ENCODE assay signal across 8 cellular contexts in the genomic region with DNA sequence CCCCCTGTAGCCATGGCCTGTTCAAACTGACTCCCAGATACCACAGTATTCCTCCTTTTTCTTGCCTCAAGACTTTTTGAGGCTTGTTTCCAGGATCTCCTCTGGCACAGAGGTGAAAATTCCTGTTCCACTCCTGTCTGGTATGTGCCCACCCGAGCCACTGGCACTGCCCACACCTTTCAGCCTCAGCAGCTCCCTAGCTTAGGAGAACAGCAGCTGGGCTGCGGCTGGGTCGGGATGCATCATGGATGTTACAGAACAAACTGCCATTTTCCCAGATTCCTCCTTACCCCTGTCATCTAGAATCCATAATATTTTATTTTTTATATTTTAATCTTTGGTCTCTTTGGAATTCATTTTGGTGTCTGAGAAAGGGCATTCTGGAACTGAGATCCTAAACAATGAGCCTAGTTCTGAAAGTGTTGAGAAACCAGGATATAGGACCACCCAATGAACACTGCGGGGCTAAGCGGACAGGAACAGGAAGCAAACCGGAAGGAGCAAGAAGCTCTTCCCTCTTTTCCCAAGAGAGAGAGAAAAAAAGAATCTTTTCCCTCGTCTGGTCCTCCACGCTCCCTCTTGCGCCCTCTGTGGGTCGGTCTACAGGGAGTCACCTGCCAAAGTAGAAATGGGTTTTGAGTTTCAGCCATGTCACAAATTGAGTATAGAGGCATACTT. TPM values are rescaled to one million over a fixed set of nuclear protein-coding genes. Genes with fewer than 3 reads are reported as not detected.
DNase-seq lines count a peak whose midpoint lies in the region; ATAC-seq and TF ChIP-seq lines count a peak whose summit lies in the region.

No MANE protein-coding gene starts in this region.

- RAD21 ChIA-PET in HCT116 (lab: Charles Lee; ENCODE audit: low non-redundant PET in 1 of 2, low total read pairs in 2 of 2, uncharacterized antibody in 2 of 2, unreplicated experiment in 2 of 2): interaction anchor here in 1 of 2 experiments (2.0 kb wide), 1 partner anchor 34 kb away, joined by 6 read pairs; no protein-coding TSS in a partner anchor

- H4K20me1 ChIP-seq in BLaER1: no peaks in the 10 kb centered on the region
- H4K20me1 ChIP-seq in HCT116 (ENCODE audit: insufficient read depth): no peaks in the 10 kb centered on the region

- H3K36me3 ChIP-seq in BLaER1: no peaks in the 10 kb centered on the region
- H3K36me3 ChIP-seq in HCT116 (ENCODE audit: control insufficient read depth in 1 of 2, insufficient read depth in 2 of 2, low read length in 2 of 2): no peaks in the 10 kb centered on the region

- peaks cover 11% of the 10 kb centered on the region for H3K27me3 Mint-ChIP-seq in endothelial cell (ENCODE audit: unreplicated experiment)

- peak; percentile 89 for ATAC-seq in HCT116
- ATAC-seq in HG02870 (IDR thresholded peaks at IDR 0.05; ENCODE audit: unreplicated experiment): no peak

- peak overlapping the region; percentile 62 for H3K4me2 ChIP-seq in BLaER1
- peak overlapping the region; percentile 81 for H3K4me2 ChIP-seq in HCT116 (ENCODE audit: low read length)

- CTCF ChIA-PET in HCT116 (lab: Charles Lee): interaction anchor here (0.6 to 3.1 kb wide), 19 partner anchors 9 to 155 kb away, joined by 3 to 32 read pairs (median 5); partner anchors contain the start of genes FAM221B, OR2S2 and TMEM8B

- H3K4me1 ChIP-seq in BLaER1 (peaks cover 30% of the 10 kb centered on the region), HCT116 (ENCODE audit: control insufficient read depth in 1 of 2, insufficient read depth in 2 of 2, low read length in 2 of 2) (peaks cover 9 to 27% of the 10 kb centered on the region in 2 experiments; a peak in 3 of 4 replicates)

- POLR2A ChIA-PET in HCT116 (lab: Charles Lee): interaction anchor here (0.9 to 1.8 kb wide), 4 partner anchors 9 to 820 kb away, joined by 3 to 4 read pairs (median 3); no protein-coding TSS in a partner anchor

- no peak overlapping the region for H3K4me3 ChIP-seq in BLaER1
- H3K4me3 ChIP-seq in HCT116 (replicated peaks in 1 of 2; ENCODE audit: low read depth in 1 of 2, low read length in 2 of 2): peak overlapping the region; percentile 54 to 61

- peak overlapping the region; percentile 92 for H3K27ac Mint-ChIP-seq in endothelial cell (ENCODE audit: unreplicated experiment)

- TF ChIP-seq CTCF in HCT116 (IDR thresholded peaks at IDR 0.05 in 2 of 3, conservative IDR thresholded peaks at IDR 0.05 in 1 of 3; ENCODE audit: borderline replicate concordance in 1 of 3, insufficient read depth in 1 of 3, low read depth in 2 of 3, low read length in 2 of 3) (peak; percentile 84 to 96 (median 88)), endothelial cell (IDR thresholded peaks at IDR 0.05; ENCODE audit: unreplicated experiment) (peak; percentile 71)

- H3K27ac ChIP-seq in BLaER1 (0 out of 2 replicates have a peak overlapping the region, but pooled peaks have one; percentile 16), HCT116 (ENCODE audit: low read depth, low read length) (peak overlapping the region; percentile 0; the same call in 1 of the 2 replicates)

- no peaks in the 10 kb centered on the region for H3K79me2 ChIP-seq in HCT116 (ENCODE audit: insufficient read depth, low read length)

- DNase-seq in HCT116 (ENCODE audit: low read depth, low spot score): peak; percentile 81
- peak; percentile 95 for DNase-seq in NCI-H82 (lab: John Stamatoyannopoulos, UW)
- DNase-seq in activated CD8-positive, alpha-beta memory T cell treated with anti-CD3 and anti-CD28 coated beads for 4 hours (ENCODE audit: low read depth in 2 of 2): peak; percentile 32 to 34
- DNase-seq in endothelial cell (ENCODE audit: low spot score): peak; percentile 87
- peak; percentile 67 for DNase-seq in mucosa of gallbladder (ENCODE audit: low spot score)
- peak; percentile 21 to 39 for DNase-seq in stimulated activated CD8-positive, alpha-beta memory T cell treated with anti-CD3 and anti-CD28 coated beads, Interleukin-7, amount 100 ng/mL, for 1 hour (ENCODE audit: low read depth in 2 of 2)

- H3K9ac ChIP-seq in BLaER1 (no peak overlapping the region), HCT116 (ENCODE audit: low read length) (peak overlapping the region; percentile 36)

- no peak overlapping the region for H3K4me3 Mint-ChIP-seq in endothelial cell (ENCODE audit: unreplicated experiment)

- H3K9me3 ChIP-seq in BLaER1 (no peaks in the 10 kb centered on the region), HCT116 (ENCODE audit: control insufficient read depth in 1 of 2, insufficient read depth in 1 of 2, low read depth in 1 of 2, low read length in 2 of 2) (no peaks in the 10 kb centered on the region)

- peak overlapping the region; percentile 62 for H2AFZ ChIP-seq in HCT116 (ENCODE audit: low read depth, low read length, poor library complexity, severe bottlenecking)

- peak; percentile 20 for TF ChIP-seq POLR2A in HCT116 (IDR thresholded peaks at IDR 0.05; ENCODE audit: borderline replicate concordance, extremely low read depth, insufficient read depth, insufficient read length)

- BruUV-seq in HCT116 (replicated peaks; lab: Mats Ljungman, UMichigan): TSS peak; percentile 98

- no peaks in the 10 kb centered on the region for H3K9me2 ChIP-seq in HCT116 (ENCODE audit: insufficient read depth)

- TF ChIP-seq RAD21 in HCT116 (IDR thresholded peaks at IDR 0.05; ENCODE audit: low read depth): peak; percentile 63

- no peaks in the 10 kb centered on the region for H3K9me3 Mint-ChIP-seq in endothelial cell (ENCODE audit: unreplicated experiment)

- H3K27me3 ChIP-seq in BLaER1 (no peaks in the 10 kb centered on the region), HCT116 (ENCODE audit: insufficient read depth, low read length) (no peaks in the 10 kb centered on the region)

- no peaks in the 10 kb centered on the region for H3K36me3 Mint-ChIP-seq in endothelial cell (ENCODE audit: low read depth, unreplicated experiment)

- peaks cover 48% of the 10 kb centered on the region for H3K4me1 Mint-ChIP-seq in endothelial cell (ENCODE audit: unreplicated experiment)

- intact Hi-C loops in HCT116 (cut with micrococcal nuclease): no loop called here

TF ChIP-seq in HCT116, 20 proteins besides CTCF, POLR2A, EP300 and RAD21 (continues in another document):
- TF ChIP-seq, protein P1, sequence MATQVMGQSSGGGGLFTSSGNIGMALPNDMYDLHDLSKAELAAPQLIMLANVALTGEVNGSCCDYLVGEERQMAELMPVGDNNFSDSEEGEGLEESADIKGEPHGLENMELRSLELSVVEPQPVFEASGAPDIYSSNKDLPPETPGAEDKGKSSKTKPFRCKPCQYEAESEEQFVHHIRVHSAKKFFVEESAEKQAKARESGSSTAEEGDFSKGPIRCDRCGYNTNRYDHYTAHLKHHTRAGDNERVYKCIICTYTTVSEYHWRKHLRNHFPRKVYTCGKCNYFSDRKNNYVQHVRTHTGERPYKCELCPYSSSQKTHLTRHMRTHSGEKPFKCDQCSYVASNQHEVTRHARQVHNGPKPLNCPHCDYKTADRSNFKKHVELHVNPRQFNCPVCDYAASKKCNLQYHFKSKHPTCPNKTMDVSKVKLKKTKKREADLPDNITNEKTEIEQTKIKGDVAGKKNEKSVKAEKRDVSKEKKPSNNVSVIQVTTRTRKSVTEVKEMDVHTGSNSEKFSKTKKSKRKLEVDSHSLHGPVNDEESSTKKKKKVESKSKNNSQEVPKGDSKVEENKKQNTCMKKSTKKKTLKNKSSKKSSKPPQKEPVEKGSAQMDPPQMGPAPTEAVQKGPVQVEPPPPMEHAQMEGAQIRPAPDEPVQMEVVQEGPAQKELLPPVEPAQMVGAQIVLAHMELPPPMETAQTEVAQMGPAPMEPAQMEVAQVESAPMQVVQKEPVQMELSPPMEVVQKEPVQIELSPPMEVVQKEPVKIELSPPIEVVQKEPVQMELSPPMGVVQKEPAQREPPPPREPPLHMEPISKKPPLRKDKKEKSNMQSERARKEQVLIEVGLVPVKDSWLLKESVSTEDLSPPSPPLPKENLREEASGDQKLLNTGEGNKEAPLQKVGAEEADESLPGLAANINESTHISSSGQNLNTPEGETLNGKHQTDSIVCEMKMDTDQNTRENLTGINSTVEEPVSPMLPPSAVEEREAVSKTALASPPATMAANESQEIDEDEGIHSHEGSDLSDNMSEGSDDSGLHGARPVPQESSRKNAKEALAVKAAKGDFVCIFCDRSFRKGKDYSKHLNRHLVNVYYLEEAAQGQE (IDR thresholded peaks at IDR 0.05; ENCODE audit: low read depth): no peak
- TF ChIP-seq ELF1 (IDR thresholded peaks at IDR 0.05; ENCODE audit: borderline replicate concordance, low read depth): peak; percentile 84
- no peak for TF ChIP-seq SRF (IDR thresholded peaks at IDR 0.05; ENCODE audit: low read depth)
- peak; percentile 68 for TF ChIP-seq POLR2AphosphoS5 (IDR thresholded peaks at IDR 0.05; ENCODE audit: low read depth, low read length)
- TF ChIP-seq ZNF274 (IDR thresholded peaks at IDR 0.05; ENCODE audit: low read depth, low read length): no peak
- TF ChIP-seq CEBPB (IDR thresholded peaks at IDR 0.05; ENCODE audit: low read depth): no peak
- TF ChIP-seq JUND (IDR thresholded peaks at IDR 0.05): no peak
- no peak for TF ChIP-seq EZH2phosphoT487 (IDR thresholded peaks at IDR 0.05; ENCODE audit: borderline replicate concordance)
- no peak for TF ChIP-seq FOSL1 (IDR thresholded peaks at IDR 0.05; ENCODE audit: low read depth)
- TF ChIP-seq TCF7L2 (IDR thresholded peaks at IDR 0.05; ENCODE audit: borderline replicate concordance, extremely low read depth, insufficient read depth, insufficient read length): no peak
- no peak for TF ChIP-seq EZH2 (IDR thresholded peaks at IDR 0.05)

RNA-seq across cellular contexts. Expression of gene OR2S2, which starts 12.5 kb away (rescaled TPM):
- total RNA-seq in HCT116 (2021; ENCODE audit: unreplicated experiment) (not detected), endothelial cell (ENCODE audit: unreplicated experiment) (not detected), mucosa of gallbladder (not detected)
- polyA plus RNA-seq in HCT116 (2012): not detected in 2 replicates

RNA-seq across cellular contexts. Expression of gene SPAAR, which starts 36.2 kb away (rescaled TPM):
- not detected for total RNA-seq in HCT116 (2021; ENCODE audit: unreplicated experiment)
- 0.05 TPM in 1 of 2 replicates, not detected in the other for polyA plus RNA-seq in HCT116 (2012)
- 32.0 TPM for total RNA-seq in endothelial cell (ENCODE audit: unreplicated experiment)
- 0.83 TPM for total RNA-seq in mucosa of gallbladder

RNA-seq across cellular contexts. Expression of gene HRCT1, which starts 39.5 kb away (rescaled TPM):
- total RNA-seq in HCT116 (2021; ENCODE audit: unreplicated experiment): 0.32 TPM
- polyA plus RNA-seq in HCT116 (2012): 0.81 and 1.1 TPM in 2 replicates
- total RNA-seq in endothelial cell (ENCODE audit: unreplicated experiment): 0.87 TPM
- total RNA-seq in mucosa of gallbladder: 2.0 TPM

Comparison
In these comparisons a context has a peak if more than half of its experiments do, and no peak if none do; other contexts are left out.
1. DNase-seq: peak in every context shown above with its lines; median percentile 95 in NCI-H82; 87 in endothelial cell; 81 in HCT116; 67 in mucosa of gallbladder; 33 in activated CD8-positive, alpha-beta memory T cell treated with anti-CD3 and anti-CD28 coated beads for 4 hours; 30 in stimulated activated CD8-positive, alpha-beta memory T cell treated with anti-CD3 and anti-CD28 coated beads, Interleukin-7, amount 100 ng/mL, for 1 hour.
2. RNA of gene SPAAR, which starts 36.2 kb away (total RNA-seq): 32.0 TPM in endothelial cell (single experiment); 0.83 TPM in mucosa of gallbladder (single experiment) and not detected in HCT116 (single experiment); every median in the first group is over 10 times any median in the second.